20 cellular contexts compared by ENCODE assay signal in genomic region chr15:68921926-68922325, GRCh38. TPM values are rescaled to one million over a fixed set of nuclear protein-coding genes. Genes with fewer than 3 reads are reported as not detected.
DNase-seq lines count a peak whose midpoint lies in the region; ATAC-seq, FAIRE-seq and TF ChIP-seq lines count a peak whose summit lies in the region.
"Had no signal": no experiment of that assay in that cellular context is flagged by ENCODE, and none has a peak within 500 bp of the region (broad histone marks: within the 10 kb centered on the region; RNA-seq: fewer than 3 reads in every experiment).

No MANE protein-coding gene starts in this region.

- no peaks in the 10 kb centered on the region for H3K79me2 ChIP-seq in GM23248 (ENCODE audit: insufficient read depth)

- peaks cover 4% of the 10 kb centered on the region for H3K4me1 Mint-ChIP-seq in T-helper 17 cell

- no peaks in the 10 kb centered on the region for H3K9me2 ChIP-seq in GM23248 (ENCODE audit: insufficient read depth)

- H2AFZ ChIP-seq in GM23248: no peak overlapping the region

- H3K27ac Mint-ChIP-seq in T-helper 17 cell: no peak overlapping the region
- H3K27ac Mint-ChIP-seq: B cell; CD4-positive, alpha-beta T cell; H9 had no signal

- in situ Hi-C loops in GM23248 (cut with MboI): no loop called here

- no peaks in the 10 kb centered on the region for H4K20me1 ChIP-seq in GM23248 (ENCODE audit: insufficient read depth)

- H3K9ac ChIP-seq in GM23248: no peak overlapping the region

- DNase-seq in GM23248: peak; percentile 8
- DNase-seq in RKO (ENCODE audit: low spot score): peak; percentile 3
- DNase-seq in bronchial epithelial cell (ENCODE audit: low read depth): peak; percentile 33
- peak; percentile 17 for DNase-seq in stromal cell of bone marrow (ENCODE audit: low read depth)
- no peak for DNase-seq in T-helper 17 cell
- DNase-seq: ACHN; C1 segment of cervical spinal cord; Calu3; CD4-positive, alpha-beta T cell; DMS 273 treated with DMSO at 0.1 percent for 48 hours; GOT3; H9 had no signal

- H3K27me3 Mint-ChIP-seq in T-helper 17 cell: peaks cover 43% of the 10 kb centered on the region

- H3K27ac ChIP-seq in GM23248: no peak overlapping the region

- no peak for FAIRE-seq in bronchial epithelial cell (lab: Jason Lieb, UNC)
- FAIRE-seq: G401.6, GM12891 had no signal

- no peaks in the 10 kb centered on the region for H3K36me3 ChIP-seq in GM23248 (ENCODE audit: low read depth)
- H3K36me3 ChIP-seq in bronchial epithelial cell (ENCODE audit: control insufficient read depth, insufficient read depth, low read length): no peaks in the 10 kb centered on the region

- no peak overlapping the region for H3K4me2 ChIP-seq in GM23248 (ENCODE audit: unreplicated experiment)

- no peak overlapping the region for H3K4me3 Mint-ChIP-seq in T-helper 17 cell
- H3K4me3 Mint-ChIP-seq: B cell; CD4-positive, alpha-beta T cell; H9 had no signal

- H3K27me3 ChIP-seq in GM23248 (replicated peaks; ENCODE audit: insufficient read depth) (0 out of 2 replicates have a peak, but pooled peaks cover 3% of the 10 kb centered on the region), bronchial epithelial cell (ENCODE audit: control insufficient read depth, insufficient read depth, low read length) (no peaks in the 10 kb centered on the region)

- no peak for TF ChIP-seq CTCF in bronchial epithelial cell (IDR thresholded peaks at IDR 0.05; ENCODE audit: insufficient read depth, low read length, severe bottlenecking)

- no peaks in the 10 kb centered on the region for H3F3A ChIP-seq in GM23248 (ENCODE audit: insufficient read depth)

- H3K9me3 ChIP-seq in GM23248 (ENCODE audit: low read depth) (no peaks in the 10 kb centered on the region), T-helper 17 cell (ENCODE audit: control insufficient read depth, low read length, poor library complexity, severe bottlenecking) (no peaks in the 10 kb centered on the region)

- no peaks in the 10 kb centered on the region for H3K36me3 Mint-ChIP-seq in T-helper 17 cell (ENCODE audit: low read depth)

- WGBS in GM23248 (ENCODE audit: low coverage in 1 of 2, low lambda C conversion rate in 2 of 2, missing lambda C conversion rate in 2 of 2), 2 experiments: 0 to 3% methylated on average over 1 of the region's 1 CpG

- H3K4me1 ChIP-seq in GM23248 (ENCODE audit: insufficient read depth): no peaks in the 10 kb centered on the region

- H3K4me3 ChIP-seq in GM23248: no peak overlapping the region
- H3K4me3 ChIP-seq in bronchial epithelial cell (ENCODE audit: low read depth, low read length): no peak overlapping the region

- ATAC-seq in HG03432 (IDR thresholded peaks at IDR 0.05; ENCODE audit: unreplicated experiment): no peak
- no peak for ATAC-seq in T-helper 17 cell
- no peak for ATAC-seq in esophagus mucosa

RNA-seq across cellular contexts. Expression of gene SPESP1, which starts 8.4 kb away (rescaled TPM):
- 0.51 and 3.4 TPM in 2 replicates for total RNA-seq in GM23248 (2014; rRNA removed; shearing (Covaris generic))
- polyA plus RNA-seq in GM23248 (2016; fragmentation: Nextera tagmentation; extraction: Ambion mirVana): 1.1 TPM in 2 replicates
- 3.8 and 4.2 TPM in 2 replicates for total RNA-seq in bronchial epithelial cell
- total RNA-seq in T-helper 17 cell: not detected
- 0.52 TPM for total RNA-seq in esophagus mucosa
- total RNA-seq: A172; Calu3; CD4-positive, alpha-beta T cell; Daoy; H9; HT1080 had no signal

Comparison
In these comparisons a context has a peak if more than half of its experiments do, and no peak if none do; other contexts are left out.
1. DNase-seq: peak in GM23248 (single experiment), RKO (single experiment), bronchial epithelial cell (single experiment) and stromal cell of bone marrow (single experiment); none in T-helper 17 cell (0 of 3).